ENCODE assay signal across 8 cellular contexts in the genomic region with DNA sequence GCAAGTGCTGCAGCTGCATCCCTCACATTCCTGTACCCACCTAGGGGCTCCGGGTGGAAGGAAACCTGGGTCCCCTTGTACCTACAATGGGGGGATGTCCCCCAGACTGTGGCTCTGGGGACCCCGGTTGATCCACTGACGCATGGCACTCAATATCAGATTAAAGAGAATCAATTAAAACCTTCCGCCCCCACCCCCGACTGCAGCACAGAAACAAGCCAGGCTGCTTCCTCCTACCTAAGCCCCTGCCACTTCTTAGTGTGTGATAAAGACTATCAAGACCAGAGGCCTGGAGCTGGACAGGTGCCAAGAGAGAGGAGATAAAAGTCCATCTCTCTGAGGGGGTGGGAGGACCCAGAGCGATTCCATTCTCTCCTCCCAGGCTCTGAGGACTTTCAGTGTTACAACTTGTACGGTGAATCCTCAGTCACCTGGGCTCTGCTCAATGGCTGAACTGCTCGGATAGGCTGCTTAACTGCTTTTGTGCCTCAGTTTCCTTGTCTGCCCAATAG.
DNase-seq lines count a peak whose midpoint lies in the region; ATAC-seq and TF ChIP-seq lines count a peak whose summit lies in the region.

No MANE protein-coding gene starts in this region.

- peak overlapping the region; percentile 8 for H2AFZ ChIP-seq in SU-DHL-6 (ENCODE audit: low read depth, low read length, severe bottlenecking)

- no peaks in the 10 kb centered on the region for H3K9me3 Mint-ChIP-seq in stimulated activated effector memory CD8-positive, alpha-beta T cell treated with anti-CD3 and anti-CD28 coated beads, Interleukin-12 subunit alpha, Interleukin-12 subunit beta, amount 100 ng/mL, for 72 hours

- H3K36me3 ChIP-seq in SU-DHL-6 (ENCODE audit: low read length), result no peaks in the 10 kb centered on the region

- peak overlapping the region; percentile 42 for H3K4me3 Mint-ChIP-seq in stimulated activated effector memory CD8-positive, alpha-beta T cell treated with anti-CD3 and anti-CD28 coated beads, Interleukin-12 subunit alpha, Interleukin-12 subunit beta, amount 100 ng/mL, for 72 hours

- CTCF ChIA-PET in GM10248 (lab: Yijun Ruan, JAX), result interaction anchor here (0.7 to 14.0 kb wide), 23 partner anchors 9 to 420 kb away, joined by 3 to 375 read pairs (median 8); a partner anchor contains a TSS

- DNase-seq in NCI-H748 (lab: John Stamatoyannopoulos, UW; ENCODE audit: unreplicated experiment) (peak; percentile 25), NCI-H748 treated with DMSO at 0.1 percent for 48 hours (lab: John Stamatoyannopoulos, UW) (no peak), glomerular visceral epithelial cell (ENCODE audit: extremely low spot score) (peak; percentile 40), GM10248 (ENCODE audit: extremely low spot score) (no peak), DMS153 treated with DMSO at 0.1 percent for 48 hours (lab: John Stamatoyannopoulos, UW; ENCODE audit: unreplicated experiment) (no peak), NCI-H774 (lab: John Stamatoyannopoulos, UW) (no peak)
- DNase-seq in stimulated activated effector memory CD8-positive, alpha-beta T cell treated with anti-CD3 and anti-CD28 coated beads, Interleukin-12 subunit alpha, Interleukin-12 subunit beta, amount 100 ng/mL, for 72 hours (ENCODE audit: low spot score in 2 of 2), result no peak

- peak overlapping the region; percentile 53 for H3K27ac Mint-ChIP-seq in stimulated activated effector memory CD8-positive, alpha-beta T cell treated with anti-CD3 and anti-CD28 coated beads, Interleukin-12 subunit alpha, Interleukin-12 subunit beta, amount 100 ng/mL, for 72 hours

- TF ChIP-seq CTCF in SU-DHL-6 (IDR thresholded peaks at IDR 0.05; ENCODE audit: insufficient read depth, low read length, poor library complexity, severe bottlenecking) (no peak), GM10248 (IDR thresholded peaks at IDR 0.05; ENCODE audit: control extremely low read depth, extremely low read depth, low read depth, missing control alignments) (no peak)

- peak overlapping the region; percentile 34 for H3K4me2 ChIP-seq in SU-DHL-6 (ENCODE audit: low read depth, low read length, poor library complexity, severe bottlenecking)

- H3K4me3 ChIP-seq in SU-DHL-6 (ENCODE audit: insufficient read depth, low read length, poor library complexity, severe bottlenecking), result no peak overlapping the region

- H3K9ac ChIP-seq in SU-DHL-6 (ENCODE audit: low read length), result peak overlapping the region; percentile 4; the same call in 1 of the 2 replicates

- H3K79me2 ChIP-seq in SU-DHL-6 (ENCODE audit: insufficient read depth, low read length), result no peaks in the 10 kb centered on the region

- no peaks in the 10 kb centered on the region for H3K27me3 ChIP-seq in SU-DHL-6 (ENCODE audit: low read length)

- no peaks in the 10 kb centered on the region for H3K9me2 ChIP-seq in SU-DHL-6 (replicated peaks; ENCODE audit: insufficient read depth, low read length)

- no peaks in the 10 kb centered on the region; the same call in 1 of the 2 replicates for H3F3A ChIP-seq in SU-DHL-6 (ENCODE audit: insufficient read depth)

- H3K9me3 ChIP-seq in SU-DHL-6 (ENCODE audit: insufficient read depth, low read length), result no peaks in the 10 kb centered on the region

- H3K36me3 Mint-ChIP-seq in stimulated activated effector memory CD8-positive, alpha-beta T cell treated with anti-CD3 and anti-CD28 coated beads, Interleukin-12 subunit alpha, Interleukin-12 subunit beta, amount 100 ng/mL, for 72 hours, result peaks cover 18% of the 10 kb centered on the region

- H4K20me1 ChIP-seq in SU-DHL-6 (ENCODE audit: low read depth, low read length), result no peaks in the 10 kb centered on the region

- peaks cover 84% of the 10 kb centered on the region for H3K4me1 Mint-ChIP-seq in stimulated activated effector memory CD8-positive, alpha-beta T cell treated with anti-CD3 and anti-CD28 coated beads, Interleukin-12 subunit alpha, Interleukin-12 subunit beta, amount 100 ng/mL, for 72 hours

- no peak for ATAC-seq in stimulated activated effector memory CD8-positive, alpha-beta T cell treated with anti-CD3 and anti-CD28 coated beads, Interleukin-12 subunit alpha, Interleukin-12 subunit beta, amount 100 ng/mL, for 72 hours

- peak overlapping the region; percentile 12; the same call in 1 of the 2 replicates for H3K27ac ChIP-seq in SU-DHL-6 (ENCODE audit: low read depth, low read length)

- POLR2A ChIA-PET in GM10248 (lab: Yijun Ruan, JAX), result interaction anchor here (5.4 kb wide), 1 partner anchor 62 kb away, joined by 52 read pairs; a partner anchor contains a TSS

Comparison
In these comparisons a context has a peak if more than half of its experiments do, and no peak if none do; other contexts are left out.
1. DNase-seq: peak in NCI-H748 (single experiment) and glomerular visceral epithelial cell (single experiment); none in NCI-H748 treated with DMSO at 0.1 percent for 48 hours (single experiment), stimulated activated effector memory CD8-positive, alpha-beta T cell treated with anti-CD3 and anti-CD28 coated beads, Interleukin-12 subunit alpha, Interleukin-12 subunit beta, amount 100 ng/mL, for 72 hours (0 of 2), GM10248 (single experiment), DMS153 treated with DMSO at 0.1 percent for 48 hours (single experiment) and NCI-H774 (single experiment).